In genomic region chr3:16488637-16489036, GRCh38 we compare ENCODE assay signal across 16 cellular contexts.
"Had no signal": no experiment of that assay in that cellular context is flagged by ENCODE, and none has a peak within 500 bp of the region (broad histone marks: within the 10 kb centered on the region; RNA-seq: fewer than 3 reads in every experiment).

No MANE protein-coding gene starts in this region.

- H3K4me3 Mint-ChIP-seq: activated naive CD8-positive, alpha-beta T cell treated with anti-CD3 and anti-CD28 coated beads, Interleukin-2, amount 10 ng/mL, durations not matched to agents 7 days and 5 days; mesothelial cell of epicardium; nephron; stimulated activated naive B cell treated with anti-CD40 and anti-IgM and Interleukin-4, amounts not matched to agents 10 μg/mL and 1 μg/mL and 100 μg/mL, for 72 hours had no signal

- DNase-seq: activated CD4-positive, alpha-beta T cell treated with anti-CD3 and anti-CD28 coated beads for 48 hours; activated effector memory CD4-positive, alpha-beta T cell treated with Interleukin-2 at 50 U/mL for 16 hours; activated naive CD8-positive, alpha-beta T cell treated with anti-CD3 and anti-CD28 coated beads, Interleukin-2, amount 10 ng/mL, durations not matched to agents 7 days and 5 days; activated T-cell treated with anti-CD3 and anti-CD28 coated beads for 4 hours; amygdala; foreskin keratinocyte; stimulated activated naive B cell treated with anti-CD40 and anti-IgM and Interleukin-4, amounts not matched to agents 10 μg/mL and 1 μg/mL and 100 μg/mL, for 72 hours; upper lobe of right lung had no signal

- H3K27ac ChIP-seq: epithelial cell of prostate, foreskin keratinocyte, hepatocyte, SJSA1, thoracic aorta, upper lobe of right lung had no signal

- H3K4me3 ChIP-seq: cardiac muscle cell, hepatocyte, lung, SJSA1, thoracic aorta, upper lobe of right lung had no signal

- H3K9me3 Mint-ChIP-seq: activated naive CD8-positive, alpha-beta T cell treated with anti-CD3 and anti-CD28 coated beads, Interleukin-2, amount 10 ng/mL, durations not matched to agents 7 days and 5 days had no signal

- H3K4me1 ChIP-seq: foreskin keratinocyte had no signal

- H3K27me3 Mint-ChIP-seq: activated naive CD8-positive, alpha-beta T cell treated with anti-CD3 and anti-CD28 coated beads, Interleukin-2, amount 10 ng/mL, durations not matched to agents 7 days and 5 days; stimulated activated naive B cell treated with anti-CD40 and anti-IgM and Interleukin-4, amounts not matched to agents 10 μg/mL and 1 μg/mL and 100 μg/mL, for 72 hours had no signal

- ATAC-seq: foreskin keratinocyte; stimulated activated naive B cell treated with anti-CD40 and anti-IgM and Interleukin-4, amounts not matched to agents 10 μg/mL and 1 μg/mL and 100 μg/mL, for 72 hours had no signal

- H3K27me3 ChIP-seq: cardiac muscle cell, foreskin keratinocyte, hepatocyte, SJSA1, upper lobe of right lung had no signal

- H3K9me3 ChIP-seq: SJSA1, thoracic aorta, upper lobe of right lung had no signal

- H3K27ac Mint-ChIP-seq: activated naive CD8-positive, alpha-beta T cell treated with anti-CD3 and anti-CD28 coated beads, Interleukin-2, amount 10 ng/mL, durations not matched to agents 7 days and 5 days; mesothelial cell of epicardium; nephron; stimulated activated naive B cell treated with anti-CD40 and anti-IgM and Interleukin-4, amounts not matched to agents 10 μg/mL and 1 μg/mL and 100 μg/mL, for 72 hours had no signal
